13 cellular contexts compared by ENCODE assay signal in genomic region chr7:29398011-29398410, GRCh38.
"Had no signal": no experiment of that assay in that cellular context is flagged by ENCODE, and none has a peak within 500 bp of the region (broad histone marks: within the 10 kb centered on the region; RNA-seq: fewer than 3 reads in every experiment).

No MANE protein-coding gene starts in this region.

- H3K36me3 ChIP-seq: esophagus squamous epithelium, transverse colon, uterus had no signal

- ATAC-seq: activated CD8-positive, alpha-beta memory T cell treated with anti-CD3 and anti-CD28 coated beads, Interleukin-2, amount 10 ng/mL, durations not matched to agents 7 days and 5 days; effector memory CD8-positive, alpha-beta T cell; heart right ventricle; psoas muscle; right cardiac atrium had no signal

- H3K4me1 ChIP-seq: esophagus squamous epithelium, psoas muscle, transverse colon, uterus had no signal

- H3K27ac ChIP-seq: esophagus squamous epithelium, heart right ventricle, left ventricle myocardium inferior, psoas muscle, transverse colon, uterus had no signal

- H3K27me3 ChIP-seq: esophagus squamous epithelium, heart right ventricle, transverse colon, uterus had no signal

- H3K9me3 ChIP-seq: esophagus squamous epithelium, heart right ventricle, left ventricle myocardium inferior, psoas muscle, transverse colon, uterus had no signal

- H3K4me3 ChIP-seq: esophagus squamous epithelium, heart right ventricle, left ventricle myocardium inferior, psoas muscle, transverse colon, uterus had no signal

- DNase-seq: activated CD4-positive, alpha-beta memory T cell treated with anti-CD3 and anti-CD28 coated beads, Interleukin-2, amount 10 ng/mL, durations not matched to agents 7 days and 5 days; activated CD4-positive, alpha-beta T cell treated with anti-CD3 and anti-CD28 coated beads for 48 hours; activated CD4-positive, CD25-positive, alpha-beta regulatory T cell; activated CD8-positive, alpha-beta memory T cell treated with anti-CD3 and anti-CD28 coated beads, Interleukin-2, amount 10 ng/mL, durations not matched to agents 7 days and 5 days; effector memory CD8-positive, alpha-beta T cell; esophagus squamous epithelium; heart right ventricle; left ventricle myocardium inferior; psoas muscle; right cardiac atrium; stimulated activated CD4-positive, alpha-beta T cell treated with anti-CD3 and anti-CD28 coated beads, Interleukin-2, amount 100 ng/mL, for 24 hours; transverse colon; uterus had no signal
